Comparison of ENCODE assay signal across 8 cellular contexts in genomic region chr4:76951333-76952033, GRCh38. TPM values are rescaled to one million over a fixed set of nuclear protein-coding genes. Genes with fewer than 3 reads are reported as not detected.
DNase-seq lines count a peak whose midpoint lies in the region; ATAC-seq and TF ChIP-seq lines count a peak whose summit lies in the region.

No MANE protein-coding gene starts in this region.

- BruUV-seq in Calu3 (replicated peaks; lab: Mats Ljungman, UMichigan) = no TSS peak

- CTCF ChIA-PET in Calu3 (lab: Charles Lee) = no interaction called here

- peak overlapping the region; percentile 99 for H3K4me3 Mint-ChIP-seq in Calu3 (ENCODE audit: low read depth, unreplicated experiment)
- H3K4me3 Mint-ChIP-seq in endothelial cell (ENCODE audit: unreplicated experiment) = peak overlapping the region; percentile 94
- peak overlapping the region; percentile 89 for H3K4me3 Mint-ChIP-seq in osteocyte (ENCODE audit: unreplicated experiment)

- ATAC-seq in HG02759 (IDR thresholded peaks at IDR 0.05; ENCODE audit: unreplicated experiment) = no peak
- no peak for ATAC-seq in HG03432 (IDR thresholded peaks at IDR 0.05; ENCODE audit: unreplicated experiment)

- TF ChIP-seq CTCF in Calu3 (IDR thresholded peaks at IDR 0.05; ENCODE audit: unreplicated experiment) (no peak), endothelial cell (IDR thresholded peaks at IDR 0.05; ENCODE audit: unreplicated experiment) (no peak), osteocyte (IDR thresholded peaks at IDR 0.05) (peak; percentile 27)

- H3K27me3 Mint-ChIP-seq in Calu3 (ENCODE audit: unreplicated experiment) (no peaks in the 10 kb centered on the region), endothelial cell (ENCODE audit: unreplicated experiment) (peaks cover 8% of the 10 kb centered on the region), osteocyte (ENCODE audit: unreplicated experiment) (no peaks in the 10 kb centered on the region)

- H3K36me3 Mint-ChIP-seq in Calu3 (ENCODE audit: insufficient read depth, unreplicated experiment) = peaks cover 36% of the 10 kb centered on the region
- H3K36me3 Mint-ChIP-seq in endothelial cell (ENCODE audit: low read depth, unreplicated experiment) = peaks cover 18% of the 10 kb centered on the region
- peaks cover 19% of the 10 kb centered on the region for H3K36me3 Mint-ChIP-seq in osteocyte (ENCODE audit: unreplicated experiment)

- DNase-seq in Calu3 = no peak
- peak; percentile 55 for DNase-seq in OCI-M1 (lab: John Stamatoyannopoulos, UW)
- no peak for DNase-seq in endothelial cell (ENCODE audit: low spot score)
- no peak for DNase-seq in osteocyte (ENCODE audit: extremely low spot score, unreplicated experiment)
- no peak for DNase-seq in iPS-NIHi7 (ENCODE audit: extremely low spot score)
- DNase-seq in activated CD4-positive, alpha-beta T cell treated with anti-CD3 and anti-CD28 coated beads, Interleukin-2, amount 50 U/mL, for 4 hours = no peak

- peaks cover 2% of the 10 kb centered on the region for H3K4me1 Mint-ChIP-seq in Calu3 (ENCODE audit: low read depth, unreplicated experiment)
- H3K4me1 Mint-ChIP-seq in endothelial cell (ENCODE audit: unreplicated experiment) = peaks cover 56% of the 10 kb centered on the region
- peaks cover 69% of the 10 kb centered on the region for H3K4me1 Mint-ChIP-seq in osteocyte (ENCODE audit: unreplicated experiment)

- H3K9me3 Mint-ChIP-seq in Calu3 (ENCODE audit: low read depth, unreplicated experiment) = no peaks in the 10 kb centered on the region
- H3K9me3 Mint-ChIP-seq in endothelial cell (ENCODE audit: unreplicated experiment) = no peaks in the 10 kb centered on the region
- H3K9me3 Mint-ChIP-seq in osteocyte (ENCODE audit: unreplicated experiment) = no peaks in the 10 kb centered on the region

- H3K27ac Mint-ChIP-seq in Calu3 (ENCODE audit: unreplicated experiment) = peak overlapping the region; percentile 90
- H3K27ac Mint-ChIP-seq in endothelial cell (ENCODE audit: unreplicated experiment) = peak overlapping the region; percentile 76
- peak overlapping the region; percentile 97 for H3K27ac Mint-ChIP-seq in osteocyte (ENCODE audit: unreplicated experiment)

- intact Hi-C loops in Calu3 (cut with micrococcal nuclease; ENCODE audit: unreplicated experiment) = loop anchor here (10.0 kb wide), 1 partner anchor 167 kb away; no protein-coding TSS in a partner anchor

RNA-seq across cellular contexts. Expression of gene SEPTIN11, which starts 1.9 kb away (rescaled TPM):
- 50.2 and 56.2 TPM in 2 replicates for total RNA-seq in Calu3 (2022)
- total RNA-seq in endothelial cell (ENCODE audit: unreplicated experiment) = 331 TPM
- 460 and 476 TPM in 2 replicates for total RNA-seq in osteocyte

RNA-seq across cellular contexts. Expression of gene SOWAHB, which starts 53.5 kb away (rescaled TPM):
- total RNA-seq in Calu3 (2022) (3.7 TPM in 2 replicates), endothelial cell (ENCODE audit: unreplicated experiment) (5.0 TPM), osteocyte (0.75 and 0.91 TPM in 2 replicates)
